8 cellular contexts compared by ENCODE assay signal in genomic region chr11:121024989-121025388, GRCh38. TPM values are rescaled to one million over a fixed set of nuclear protein-coding genes. Genes with fewer than 3 reads are reported as not detected.
DNase-seq lines count a peak whose midpoint lies in the region; ATAC-seq and TF ChIP-seq lines count a peak whose summit lies in the region.

No MANE protein-coding gene starts in this region.

- H3K4me2 ChIP-seq in OCI-LY3 (ENCODE audit: low read length): peak overlapping the region; percentile 99

- ATAC-seq in natural killer cell treated with Interleukin-12 subunit alpha and Interleukin-12 subunit beta and Interleukin-15 and Interleukin-18, amount 100 ng/mL, for 72 hours: no peak
- no peak for ATAC-seq in HG02981 (IDR thresholded peaks at IDR 0.05; ENCODE audit: unreplicated experiment)

- peak overlapping the region; percentile 75 for H3K9ac ChIP-seq in OCI-LY3 (ENCODE audit: low read length)

- DNase-seq in GM10248 (ENCODE audit: extremely low spot score) (peak; percentile 9), epithelial cell of esophagus (ENCODE audit: low read depth) (peak; percentile 67), foreskin melanocyte (no peak), SHP77 treated with DMSO at 0.1 percent for 48 hours (lab: John Stamatoyannopoulos, UW) (no peak)
- no peak for DNase-seq in natural killer cell treated with Interleukin-12 subunit alpha and Interleukin-12 subunit beta and Interleukin-15 and Interleukin-18, amount 100 ng/mL, for 72 hours (ENCODE audit: low spot score)
- DNase-seq in stimulated activated CD4-positive, alpha-beta T cell treated with anti-CD3 and anti-CD28 coated beads, Interleukin-2, amount 100 ng/mL, for 48 hours: no peak

- H3K4me1 Mint-ChIP-seq in natural killer cell treated with Interleukin-12 subunit alpha and Interleukin-12 subunit beta and Interleukin-15 and Interleukin-18, amount 100 ng/mL, for 72 hours (ENCODE audit: low read depth in 2 of 2): peaks cover 28 to 31% of the 10 kb centered on the region in 2 donors

- H3K36me3 ChIP-seq in OCI-LY3 (replicated peaks; ENCODE audit: low read depth, low read length): no peaks in the 10 kb centered on the region

- H3K4me3 Mint-ChIP-seq in natural killer cell treated with Interleukin-12 subunit alpha and Interleukin-12 subunit beta and Interleukin-15 and Interleukin-18, amount 100 ng/mL, for 72 hours: peak overlapping the region; percentile 83

- peaks cover 38% of the 10 kb centered on the region for H3K79me2 ChIP-seq in OCI-LY3 (ENCODE audit: low read length)

- H3K9me3 Mint-ChIP-seq in natural killer cell treated with Interleukin-12 subunit alpha and Interleukin-12 subunit beta and Interleukin-15 and Interleukin-18, amount 100 ng/mL, for 72 hours: no peaks in the 10 kb centered on the region

- H3K4me3 ChIP-seq in OCI-LY3 (ENCODE audit: low read length): peak overlapping the region; percentile 93
- H3K4me3 ChIP-seq in epithelial cell of esophagus (ENCODE audit: low read length): peak overlapping the region; percentile 73

- peak overlapping the region; percentile 63 to 79 for H3K27ac Mint-ChIP-seq in natural killer cell treated with Interleukin-12 subunit alpha and Interleukin-12 subunit beta and Interleukin-15 and Interleukin-18, amount 100 ng/mL, for 72 hours

- peaks cover 0 to 3% of the 10 kb centered on the region in 2 donors for H3K27me3 Mint-ChIP-seq in natural killer cell treated with Interleukin-12 subunit alpha and Interleukin-12 subunit beta and Interleukin-15 and Interleukin-18, amount 100 ng/mL, for 72 hours

- H4K20me1 ChIP-seq in OCI-LY3 (ENCODE audit: insufficient read depth, low read length): peaks cover 7% of the 10 kb centered on the region

- peaks cover 17% of the 10 kb centered on the region for H3K4me1 ChIP-seq in OCI-LY3 (ENCODE audit: low read length)

- POLR2A ChIA-PET in GM10248 (lab: Yijun Ruan, JAX): no interaction called here

- no peak overlapping the region for H2AFZ ChIP-seq in OCI-LY3 (ENCODE audit: low read depth, low read length)

- no peaks in the 10 kb centered on the region for H3K9me3 ChIP-seq in OCI-LY3 (ENCODE audit: insufficient read depth, low read length)

- no peak overlapping the region for H3K27ac ChIP-seq in OCI-LY3 (ENCODE audit: low read length)

- no peaks in the 10 kb centered on the region for H3K36me3 Mint-ChIP-seq in natural killer cell treated with Interleukin-12 subunit alpha and Interleukin-12 subunit beta and Interleukin-15 and Interleukin-18, amount 100 ng/mL, for 72 hours

- TF ChIP-seq CTCF in GM10248 (IDR thresholded peaks at IDR 0.05; ENCODE audit: control extremely low read depth, extremely low read depth, low read depth, missing control alignments): no peak
- TF ChIP-seq CTCF in OCI-LY3 (IDR thresholded peaks at IDR 0.05; ENCODE audit: low read depth, low read length): no peak
- no peak for TF ChIP-seq CTCF in epithelial cell of esophagus (IDR thresholded peaks at IDR 0.05; ENCODE audit: insufficient read depth, low read depth, low read length, missing control alignments)

- H3K27me3 ChIP-seq in OCI-LY3 (ENCODE audit: low read depth, low read length): no peaks in the 10 kb centered on the region

- CTCF ChIA-PET in GM10248 (lab: Yijun Ruan, JAX): interaction anchor here (0.8 to 2.2 kb wide), 6 partner anchors 9 to 95 kb away, joined by 3 to 7 read pairs (median 5); no protein-coding TSS in a partner anchor

RNA-seq across cellular contexts. Expression of gene TBCEL, which starts 1.1 kb away (rescaled TPM):
- 10 to 100 TPM; 15.2 to 15.9 TPM for total RNA-seq in natural killer cell treated with Interleukin-12 subunit alpha and Interleukin-12 subunit beta and Interleukin-15 and Interleukin-18, amount 100 ng/mL, for 72 hours

Comparison
In these comparisons a context has a peak if more than half of its experiments do, and no peak if none do; other contexts are left out.
1. DNase-seq: peak in GM10248 (single experiment) and epithelial cell of esophagus (single experiment); none in natural killer cell treated with Interleukin-12 subunit alpha and Interleukin-12 subunit beta and Interleukin-15 and Interleukin-18, amount 100 ng/mL, for 72 hours (single experiment), stimulated activated CD4-positive, alpha-beta T cell treated with anti-CD3 and anti-CD28 coated beads, Interleukin-2, amount 100 ng/mL, for 48 hours (0 of 2), foreskin melanocyte (single experiment) and SHP77 treated with DMSO at 0.1 percent for 48 hours (single experiment).